Comparison of ENCODE assay signal across 9 cellular contexts in genomic region chr2:113370478-113371091, GRCh38.
DNase-seq lines count a peak whose midpoint lies in the region; ATAC-seq and TF ChIP-seq lines count a peak whose summit lies in the region.
"Had no signal": no experiment of that assay in that cellular context is flagged by ENCODE, and none has a peak within 500 bp of the region (broad histone marks: within the 10 kb centered on the region; RNA-seq: fewer than 3 reads in every experiment).

No MANE protein-coding gene starts in this region.

- DNase-seq in DND-41 (peak; percentile 53), mucosa of descending colon (peak in 2 of 3 donors; percentile 47 to 85)
- DNase-seq in activated CD4-positive, alpha-beta T cell treated with anti-CD3 and anti-CD28 coated beads, Interleukin-2, amount 10 ng/mL, durations not matched to agents 24 days and 14 days: peak; percentile 92
- DNase-seq in effector memory CD4-positive, alpha-beta T cell: peak; percentile 21 to 47 (median 37)
- peak; percentile 37 to 44 for DNase-seq in stimulated activated CD8-positive, alpha-beta memory T cell treated with anti-CD3 and anti-CD28 coated beads, Interleukin-7, amount 100 ng/mL, for 4 hours (ENCODE audit: low read depth in 2 of 2)

- no peak overlapping the region for H3K4me3 Mint-ChIP-seq in activated CD4-positive, alpha-beta T cell treated with anti-CD3 and anti-CD28 coated beads, Interleukin-2, amount 10 ng/mL, durations not matched to agents 24 days and 14 days
- H3K4me3 Mint-ChIP-seq: T-helper 1 cell treated with Interleukin-12 subunit alpha and Interleukin-12 subunit beta and Interleukin-4 antibody, amounts not matched to agents 30 μg/mL and 1 μg/mL, for 36 hours had no signal

- peaks cover 8% of the 10 kb centered on the region for H3K27me3 Mint-ChIP-seq in activated CD4-positive, alpha-beta T cell treated with anti-CD3 and anti-CD28 coated beads, Interleukin-2, amount 10 ng/mL, durations not matched to agents 24 days and 14 days

- H3K27me3 ChIP-seq in DND-41 (ENCODE audit: insufficient read depth, low read length, poor library complexity): peaks cover 3% of the 10 kb centered on the region
- H3K27me3 ChIP-seq in effector memory CD4-positive, alpha-beta T cell (replicated peaks; ENCODE audit: control insufficient read depth, insufficient read depth, low read length, poor library complexity, severe bottlenecking): no peaks in the 10 kb centered on the region

- peaks cover 13% of the 10 kb centered on the region for H3K4me1 Mint-ChIP-seq in activated CD4-positive, alpha-beta T cell treated with anti-CD3 and anti-CD28 coated beads, Interleukin-2, amount 10 ng/mL, durations not matched to agents 24 days and 14 days

- ATAC-seq in DND-41 (ENCODE audit: insufficient read depth, low read depth): peak; percentile 92
- peak; percentile 69 for ATAC-seq in HG03135 (IDR thresholded peaks at IDR 0.05; ENCODE audit: unreplicated experiment)
- peak; percentile 99 for ATAC-seq in mucosa of descending colon
- no peak for ATAC-seq in GM18870 (IDR thresholded peaks at IDR 0.05; ENCODE audit: unreplicated experiment)
- no peak for ATAC-seq in HG03378 (IDR thresholded peaks at IDR 0.05; ENCODE audit: unreplicated experiment)

- H2AFZ ChIP-seq in DND-41 (ENCODE audit: low read depth, low read length): no peak overlapping the region

- no peaks in the 10 kb centered on the region for H3K4me1 ChIP-seq in DND-41 (ENCODE audit: insufficient read depth, low read length)
- no peaks in the 10 kb centered on the region for H3K4me1 ChIP-seq in effector memory CD4-positive, alpha-beta T cell (ENCODE audit: control insufficient read depth, insufficient read depth, low read length, poor library complexity, severe bottlenecking)
- H3K4me1 ChIP-seq in mucosa of descending colon (ENCODE audit: low read depth): no peaks in the 10 kb centered on the region

- H3K27ac ChIP-seq in DND-41 (ENCODE audit: low read length): no peak overlapping the region
- no peak overlapping the region for H3K27ac ChIP-seq in effector memory CD4-positive, alpha-beta T cell (ENCODE audit: insufficient read depth, low read length, poor library complexity, severe bottlenecking)

- H3K4me3 ChIP-seq in DND-41 (ENCODE audit: low read depth in 1 of 2, low read length in 2 of 2) (no peak overlapping the region), mucosa of descending colon (no peak overlapping the region)
- no peak overlapping the region for H3K4me3 ChIP-seq in effector memory CD4-positive, alpha-beta T cell (ENCODE audit: insufficient read depth, low read depth, low read length, poor library complexity, severe bottlenecking)

- no peak overlapping the region for H3K4me2 ChIP-seq in DND-41 (ENCODE audit: insufficient read depth, low read length)

- H3K9ac ChIP-seq in DND-41 (ENCODE audit: low read depth, low read length): no peak overlapping the region

- no peaks in the 10 kb centered on the region for H4K20me1 ChIP-seq in DND-41 (ENCODE audit: insufficient read depth, low read length)

- TF ChIP-seq CTCF in DND-41 (IDR thresholded peaks at IDR 0.05; ENCODE audit: borderline replicate concordance, extremely low read depth, low read length, poor library complexity, severe bottlenecking) (peak; percentile 62), mucosa of descending colon (IDR thresholded peaks at IDR 0.05) (no peak)

- no peaks in the 10 kb centered on the region for H3K36me3 Mint-ChIP-seq in activated CD4-positive, alpha-beta T cell treated with anti-CD3 and anti-CD28 coated beads, Interleukin-2, amount 10 ng/mL, durations not matched to agents 24 days and 14 days (ENCODE audit: low read depth)

- no peaks in the 10 kb centered on the region for H3K79me2 ChIP-seq in DND-41 (ENCODE audit: insufficient read depth, low read length)

- H3K9me3 ChIP-seq in DND-41 (ENCODE audit: insufficient read depth, low read length, severe bottlenecking) (no peaks in the 10 kb centered on the region), mucosa of descending colon (no peaks in the 10 kb centered on the region)
- no peaks in the 10 kb centered on the region for H3K9me3 ChIP-seq in effector memory CD4-positive, alpha-beta T cell (ENCODE audit: control insufficient read depth, low read length)

- no peak overlapping the region for H3K27ac Mint-ChIP-seq in activated CD4-positive, alpha-beta T cell treated with anti-CD3 and anti-CD28 coated beads, Interleukin-2, amount 10 ng/mL, durations not matched to agents 24 days and 14 days
- H3K27ac Mint-ChIP-seq: T-helper 1 cell treated with Interleukin-12 subunit alpha and Interleukin-12 subunit beta and Interleukin-4 antibody, amounts not matched to agents 30 μg/mL and 1 μg/mL, for 36 hours had no signal

- H3K9me3 Mint-ChIP-seq in activated CD4-positive, alpha-beta T cell treated with anti-CD3 and anti-CD28 coated beads, Interleukin-2, amount 10 ng/mL, durations not matched to agents 24 days and 14 days: no peaks in the 10 kb centered on the region
- H3K9me3 Mint-ChIP-seq: T-helper 1 cell treated with Interleukin-12 subunit alpha and Interleukin-12 subunit beta and Interleukin-4 antibody, amounts not matched to agents 30 μg/mL and 1 μg/mL, for 36 hours had no signal

- H3K36me3 ChIP-seq in DND-41 (ENCODE audit: insufficient read depth, low read length) (no peaks in the 10 kb centered on the region), mucosa of descending colon (ENCODE audit: low read depth) (no peaks in the 10 kb centered on the region)
- no peaks in the 10 kb centered on the region for H3K36me3 ChIP-seq in effector memory CD4-positive, alpha-beta T cell (ENCODE audit: control insufficient read depth, insufficient read depth, low read length)

- intact Hi-C loops in activated CD4-positive, alpha-beta T cell treated with anti-CD3 and anti-CD28 coated beads, Interleukin-2, amount 10 ng/mL, durations not matched to agents 24 days and 14 days (cut with micrococcal nuclease): loop anchor here (1.0 to 10.0 kb wide), 5 partner anchors 74 to 286 kb away; no protein-coding TSS in a partner anchor
- intact Hi-C loops in mucosa of descending colon (cut with DNase I, micrococcal nuclease): loop anchor here (5.0 to 10.0 kb wide), 3 partner anchors 118 to 236 kb away; no protein-coding TSS in a partner anchor

Comparison
In these comparisons a context has a peak if more than half of its experiments do, and no peak if none do; other contexts are left out.
1. ATAC-seq: peak in DND-41 (single experiment), HG03135 (single experiment) and mucosa of descending colon (single experiment); none in GM18870 (single experiment) and HG03378 (single experiment).
2. DNase-seq: peak in every context shown above with its lines; median percentile 92 in activated CD4-positive, alpha-beta T cell treated with anti-CD3 and anti-CD28 coated beads, Interleukin-2, amount 10 ng/mL, durations not matched to agents 24 days and 14 days; 66 in mucosa of descending colon; 53 in DND-41; 40 in stimulated activated CD8-positive, alpha-beta memory T cell treated with anti-CD3 and anti-CD28 coated beads, Interleukin-7, amount 100 ng/mL, for 4 hours; 37 in effector memory CD4-positive, alpha-beta T cell.